Comparison of ENCODE assay signal across 19 cellular contexts in the genomic region with DNA sequence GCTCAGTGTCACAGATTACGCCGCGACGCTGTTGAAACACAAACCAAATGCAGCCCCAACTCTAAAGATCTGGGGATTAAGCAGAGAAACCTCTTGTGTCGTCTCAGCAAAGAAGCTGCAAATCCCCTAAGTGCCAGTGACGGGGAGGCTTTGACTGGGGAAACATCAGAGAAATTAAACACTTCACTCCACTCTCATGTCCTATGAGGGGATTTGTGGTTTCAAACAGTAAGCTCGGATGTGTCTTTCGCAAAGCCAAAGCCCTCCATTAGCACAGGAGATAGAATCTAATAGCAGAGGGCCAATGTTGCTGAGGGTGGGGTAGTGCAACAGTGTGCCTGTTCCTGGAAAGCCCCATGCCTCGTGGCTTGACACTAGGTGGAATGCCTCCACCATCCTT.
"Had no signal": no experiment of that assay in that cellular context is flagged by ENCODE, and none has a peak within 500 bp of the region (broad histone marks: within the 10 kb centered on the region; RNA-seq: fewer than 3 reads in every experiment).

No MANE protein-coding gene starts in this region.

- H3K9me3 ChIP-seq: ovary, testis had no signal

- H2AFZ ChIP-seq: hepatocyte had no signal

- FAIRE-seq: colon, endothelial cell of umbilical vein, small intestine had no signal

- H3K36me3 ChIP-seq: ovary, tibial nerve had no signal

- H3K27me3 ChIP-seq: foreskin keratinocyte, hepatocyte, ovary, testis, tibial nerve had no signal

- DNase-seq: cerebellar nuclear complex; effector CD4-positive, alpha-beta T cell; endodermal cell; erythroblast; foreskin keratinocyte; left colon; mesendoderm; naive B cell; ovary; right cardiac atrium; small intestine; stimulated activated CD4-positive, alpha-beta T cell treated with anti-CD3 and anti-CD28 coated beads, Interleukin-4, amount 100 ng/mL, for 24 hours; stimulated activated naive CD8-positive, alpha-beta T cell treated with anti-CD3 and anti-CD28 coated beads, Interleukin-15, amount 100 ng/mL, for 72 hours; testis had no signal

- H3K4me1 ChIP-seq: foreskin keratinocyte, testis, tibial nerve had no signal

- H3K4me3 ChIP-seq: hepatocyte, ovary, testis, tibial nerve had no signal

- ATAC-seq: foreskin keratinocyte; left colon; right cardiac atrium; stimulated activated memory B cell treated with anti-CD40 and anti-IgM and Interleukin-4, amounts not matched to agents 10 μg/mL and 1 μg/mL and 100 μg/mL, for 72 hours; stimulated activated naive CD8-positive, alpha-beta T cell treated with anti-CD3 and anti-CD28 coated beads, Interleukin-15, amount 100 ng/mL, for 72 hours had no signal

- H3K27ac ChIP-seq: foreskin keratinocyte, hepatocyte, ovary, testis, tibial nerve had no signal

- H3K4me2 ChIP-seq: hepatocyte had no signal

- H3K79me2 ChIP-seq: hepatocyte had no signal
